1 cellular context compared by ENCODE assay signal in genomic region chr19:1402411-1403070, GRCh38.
TF ChIP-seq lines count a peak whose summit lies in the region.

No MANE protein-coding gene starts in this region.

TF ChIP-seq in neural cell, 6 proteins besides CTCF, POLR2A, EP300 and RAD21:
- TF ChIP-seq POLR2AphosphoS5 (IDR thresholded peaks at IDR 0.05) = no peak
- no peak for TF ChIP-seq SMC3 (conservative IDR thresholded peaks at IDR 0.05; ENCODE audit: poor library complexity)
- no peak for TF ChIP-seq TAF1 (IDR thresholded peaks at IDR 0.05; ENCODE audit: low read depth)
- no peak for TF ChIP-seq EZH2 (IDR thresholded peaks at IDR 0.05; ENCODE audit: borderline replicate concordance, insufficient read depth, low read length, poor library complexity, severe bottlenecking)
- TF ChIP-seq REST (IDR thresholded peaks at IDR 0.05; ENCODE audit: borderline replicate concordance) = no peak
- TF ChIP-seq MXI1 (conservative IDR thresholded peaks at IDR 0.05; ENCODE audit: poor library complexity, severe bottlenecking) = no peak
